In genomic region chr4:177119693-177120092, GRCh38 we compare ENCODE assay signal across 20 cellular contexts.
DNase-seq lines count a peak whose midpoint lies in the region; ATAC-seq, FAIRE-seq and TF ChIP-seq lines count a peak whose summit lies in the region.
"Had no signal": no experiment of that assay in that cellular context is flagged by ENCODE, and none has a peak within 500 bp of the region (broad histone marks: within the 10 kb centered on the region; RNA-seq: fewer than 3 reads in every experiment).

No MANE protein-coding gene starts in this region.

- no peak overlapping the region for H3K4me3 Mint-ChIP-seq in MCF 10A (ENCODE audit: unreplicated experiment)
- no peak overlapping the region for H3K4me3 Mint-ChIP-seq in stimulated activated effector memory CD8-positive, alpha-beta T cell treated with anti-CD3 and anti-CD28 coated beads, Interleukin-12 subunit alpha, Interleukin-12 subunit beta, amount 100 ng/mL, for 72 hours
- H3K4me3 Mint-ChIP-seq: CD14-positive monocyte had no signal

- H3K36me3 Mint-ChIP-seq in MCF 10A (ENCODE audit: insufficient read depth, unreplicated experiment), result peaks cover 7% of the 10 kb centered on the region
- no peaks in the 10 kb centered on the region for H3K36me3 Mint-ChIP-seq in stimulated activated effector memory CD8-positive, alpha-beta T cell treated with anti-CD3 and anti-CD28 coated beads, Interleukin-12 subunit alpha, Interleukin-12 subunit beta, amount 100 ng/mL, for 72 hours
- H3K36me3 Mint-ChIP-seq: CD14-positive monocyte had no signal

- no peaks in the 10 kb centered on the region for H3K27me3 ChIP-seq in breast epithelium
- H3K27me3 ChIP-seq in fibroblast of lung (ENCODE audit: control insufficient read depth, insufficient read depth, low read length), result no peaks in the 10 kb centered on the region
- no peaks in the 10 kb centered on the region for H3K27me3 ChIP-seq in skeletal muscle satellite cell (ENCODE audit: control insufficient read depth, insufficient read depth, low read length)

- H3K27ac ChIP-seq in breast epithelium (peak overlapping the region in 1 of 2 donors; percentile 43), fibroblast of lung (ENCODE audit: insufficient read depth, low read length) (peak overlapping the region; percentile 52)

- DNase-seq in MCF 10A (ENCODE audit: unreplicated experiment) (no peak), breast epithelium (ENCODE audit: low spot score in 2 of 2) (no peak), HTR-8/SVneo (ENCODE audit: insufficient read length, low spot score) (no peak), fibroblast of lung (ENCODE audit: low read depth in 2 of 2) (peak in 1 of 2 donors; percentile 25), SKM-1 (lab: John Stamatoyannopoulos, UW; ENCODE audit: unreplicated experiment) (no peak), omental fat pad (ENCODE audit: low spot score) (no peak)
- no peak for DNase-seq in stimulated activated effector memory CD8-positive, alpha-beta T cell treated with anti-CD3 and anti-CD28 coated beads, Interleukin-12 subunit alpha, Interleukin-12 subunit beta, amount 100 ng/mL, for 72 hours (ENCODE audit: low spot score in 2 of 2)
- DNase-seq: 8988T, COR-L47, H7, MM.1S, NCI-H1105, NCI-H187, NCI-H446, NCI-H748 treated with DMSO at 0.1 percent for 48 hours, PC-3 had no signal

- FAIRE-seq in HTR-8/SVneo (lab: Jason Lieb, UNC), result peak; percentile 20
- FAIRE-seq: GM12891, HepG2 had no signal

- H3K4me3 ChIP-seq in breast epithelium (no peak overlapping the region), fibroblast of lung (replicated peaks in 1 of 4; ENCODE audit: control extremely low read depth in 1 of 4, insufficient read depth in 1 of 4, low read depth in 3 of 4, low read length in 4 of 4) (no peak overlapping the region), skeletal muscle satellite cell (ENCODE audit: low read length) (peak overlapping the region; percentile 7)

- H3K79me2 ChIP-seq in fibroblast of lung (ENCODE audit: control insufficient read depth, insufficient read depth, low read length), result no peaks in the 10 kb centered on the region

- H3K9me3 ChIP-seq in breast epithelium, result peaks cover 0 to 8% of the 10 kb centered on the region in 2 donors
- H3K9me3 ChIP-seq in fibroblast of lung (ENCODE audit: control insufficient read depth, insufficient read depth, low read depth, low read length), result no peaks in the 10 kb centered on the region
- no peaks in the 10 kb centered on the region for H3K9me3 ChIP-seq in skeletal muscle satellite cell (replicated peaks; ENCODE audit: low read length)

- H3K36me3 ChIP-seq in breast epithelium, result no peaks in the 10 kb centered on the region
- H3K36me3 ChIP-seq in fibroblast of lung (ENCODE audit: control insufficient read depth, insufficient read depth, low read length), result no peaks in the 10 kb centered on the region
- no peaks in the 10 kb centered on the region for H3K36me3 ChIP-seq in skeletal muscle satellite cell (ENCODE audit: insufficient read depth, low read length)

- H3K4me2 ChIP-seq in fibroblast of lung (ENCODE audit: extremely low read depth, insufficient read depth, low read length) (peak overlapping the region; percentile 4), skeletal muscle satellite cell (ENCODE audit: low read length) (peak overlapping the region; percentile 52)

- TF ChIP-seq CTCF in MCF 10A (IDR thresholded peaks at IDR 0.05; ENCODE audit: unreplicated experiment), result no peak
- TF ChIP-seq CTCF in breast epithelium (IDR thresholded peaks at IDR 0.05), result no peak
- no peak for TF ChIP-seq CTCF in fibroblast of lung (conservative IDR thresholded peaks at IDR 0.05 in 1 of 2, IDR thresholded peaks at IDR 0.05 in 1 of 2; ENCODE audit: low read depth in 1 of 2, low read length in 2 of 2)
- no peak for TF ChIP-seq CTCF in omental fat pad (IDR thresholded peaks at IDR 0.05)

- peaks cover 6% of the 10 kb centered on the region for H3K4me1 Mint-ChIP-seq in MCF 10A (ENCODE audit: insufficient read depth, unreplicated experiment)
- no peaks in the 10 kb centered on the region for H3K4me1 Mint-ChIP-seq in stimulated activated effector memory CD8-positive, alpha-beta T cell treated with anti-CD3 and anti-CD28 coated beads, Interleukin-12 subunit alpha, Interleukin-12 subunit beta, amount 100 ng/mL, for 72 hours
- H3K4me1 Mint-ChIP-seq: CD14-positive monocyte had no signal

- no peak for TF ChIP-seq POLR2A in breast epithelium (IDR thresholded peaks at IDR 0.05)

- H4K20me1 ChIP-seq in fibroblast of lung (ENCODE audit: control insufficient read depth, extremely low read depth, insufficient read depth, low read length), result no peaks in the 10 kb centered on the region

- no peaks in the 10 kb centered on the region for H3K27me3 Mint-ChIP-seq in MCF 10A (ENCODE audit: insufficient read depth, unreplicated experiment)

- BruUV-seq in MCF 10A (replicated peaks; lab: Mats Ljungman, UMichigan), result no TSS peak

- no peak for ATAC-seq in stimulated activated effector memory CD8-positive, alpha-beta T cell treated with anti-CD3 and anti-CD28 coated beads, Interleukin-12 subunit alpha, Interleukin-12 subunit beta, amount 100 ng/mL, for 72 hours
- no peak for ATAC-seq in omental fat pad (ENCODE audit: low FRiP score)
- ATAC-seq: HepG2, PC-3 had no signal

- H3K9ac ChIP-seq in fibroblast of lung (ENCODE audit: insufficient read depth, low read length), result no peak overlapping the region
- H3K9ac ChIP-seq in skeletal muscle satellite cell (ENCODE audit: low read depth, low read length), result no peak overlapping the region

- H3K9me3 Mint-ChIP-seq in MCF 10A (ENCODE audit: unreplicated experiment), result peaks cover 6% of the 10 kb centered on the region
- H3K9me3 Mint-ChIP-seq in stimulated activated effector memory CD8-positive, alpha-beta T cell treated with anti-CD3 and anti-CD28 coated beads, Interleukin-12 subunit alpha, Interleukin-12 subunit beta, amount 100 ng/mL, for 72 hours, result no peaks in the 10 kb centered on the region

- H3K4me1 ChIP-seq in breast epithelium (no peaks in the 10 kb centered on the region), fibroblast of lung (ENCODE audit: control insufficient read depth, extremely low read depth, insufficient read depth, low read length) (peaks cover 14% of the 10 kb centered on the region), skeletal muscle satellite cell (ENCODE audit: control insufficient read depth, insufficient read depth, low read length) (peaks cover 12% of the 10 kb centered on the region)

- peak overlapping the region; percentile 75 for H3K27ac Mint-ChIP-seq in MCF 10A (ENCODE audit: low read depth, unreplicated experiment)
- no peak overlapping the region for H3K27ac Mint-ChIP-seq in stimulated activated effector memory CD8-positive, alpha-beta T cell treated with anti-CD3 and anti-CD28 coated beads, Interleukin-12 subunit alpha, Interleukin-12 subunit beta, amount 100 ng/mL, for 72 hours
- H3K27ac Mint-ChIP-seq: CD14-positive monocyte had no signal

- peak overlapping the region; percentile 55 for H2AFZ ChIP-seq in fibroblast of lung (ENCODE audit: low read length)

- CTCF ChIA-PET in MCF 10A (lab: Yijun Ruan, JAX), result interaction anchor here (0.7 kb wide), 1 partner anchor 73 kb away, joined by 3 read pairs; no protein-coding TSS in a partner anchor

- POLR2A ChIA-PET in MCF 10A (lab: Yijun Ruan, JAX), result interaction anchor here (0.6 kb wide), 1 partner anchor 568 kb away, joined by 3 read pairs; no protein-coding TSS in a partner anchor

- intact Hi-C loops in MCF 10A (cut with micrococcal nuclease) (no loop called here), breast epithelium (cut with DNase I; ENCODE audit: low total_unique reads) (no loop called here)
